ENCODE assay signal across 13 cellular contexts in the genomic region with DNA sequence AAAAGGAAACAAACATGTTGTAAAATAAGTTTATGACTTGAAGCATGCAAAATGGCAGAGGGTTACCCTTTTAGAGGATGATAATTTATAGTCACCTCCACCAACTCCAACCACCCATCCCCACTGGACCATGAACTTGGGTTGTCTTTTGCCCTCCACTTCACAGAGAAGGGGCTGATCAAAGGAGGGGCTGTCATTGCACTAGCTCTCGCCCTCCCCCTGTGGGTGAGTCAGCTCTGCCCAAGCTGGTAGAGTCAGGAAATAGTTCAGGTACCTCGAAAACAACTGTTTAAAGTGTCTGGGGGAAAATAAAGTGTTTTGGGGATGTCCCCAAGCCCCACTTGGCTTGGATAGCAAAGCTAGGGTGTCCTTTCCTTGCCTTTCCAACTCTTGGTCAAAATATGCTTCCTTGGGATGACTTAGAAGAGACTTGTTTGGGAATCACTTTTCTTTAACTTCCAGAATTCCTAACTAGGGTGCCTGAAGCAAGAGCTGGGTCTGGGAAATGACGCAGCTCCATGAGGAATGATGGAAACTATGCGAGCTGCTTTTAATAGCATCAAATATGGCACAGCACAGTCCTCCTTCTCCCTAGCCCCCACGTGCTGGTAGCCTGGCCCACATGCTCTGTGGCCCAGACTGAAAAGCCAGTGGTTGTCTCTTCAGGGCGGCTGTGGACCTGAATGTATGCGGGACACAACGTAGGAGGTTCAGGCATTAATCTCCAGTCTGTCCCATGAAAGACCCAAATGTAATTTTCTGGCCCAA. TPM values are rescaled to one million over a fixed set of nuclear protein-coding genes. Genes with fewer than 3 reads are reported as not detected.
DNase-seq lines count a peak whose midpoint lies in the region; ATAC-seq and TF ChIP-seq lines count a peak whose summit lies in the region.
"Had no signal": no experiment of that assay in that cellular context is flagged by ENCODE, and none has a peak within 500 bp of the region (broad histone marks: within the 10 kb centered on the region; RNA-seq: fewer than 3 reads in every experiment).

No MANE protein-coding gene starts in this region.

- H3K36me3 ChIP-seq in sigmoid colon, result no peaks in the 10 kb centered on the region
- H3K36me3 ChIP-seq in psoas muscle (ENCODE audit: insufficient read depth in 1 of 2, low read depth in 1 of 2), result no peaks in the 10 kb centered on the region
- H3K36me3 ChIP-seq: colonic mucosa, gastrocnemius medialis had no signal

- no peaks in the 10 kb centered on the region for H3K27me3 ChIP-seq in sigmoid colon
- H3K27me3 ChIP-seq in psoas muscle (ENCODE audit: insufficient read depth in 3 of 3, low read length in 2 of 3), result peaks cover 0 to 13% (median 0%) of the 10 kb centered on the region in 3 donors
- H3K27me3 ChIP-seq: colonic mucosa, gastrocnemius medialis had no signal

- H3K4me1 ChIP-seq in sigmoid colon (peaks cover 0 to 33% (median 26%) of the 10 kb centered on the region in 4 donors), psoas muscle (no peaks in the 10 kb centered on the region)
- H3K4me1 ChIP-seq: colonic mucosa, gastrocnemius medialis had no signal

- TF ChIP-seq CTCF in sigmoid colon (IDR thresholded peaks at IDR 0.05), result no peak
- TF ChIP-seq CTCF in psoas muscle (IDR thresholded peaks at IDR 0.05), result no peak

- WGBS in sigmoid colon, 2 donors, result 83 to 89% methylated on average over 8 of the region's 8 CpGs
- 68 to 76% (median 74%) methylated on average over 8 of the region's 8 CpGs for WGBS in psoas muscle, 3 donors

- H3K9me3 ChIP-seq in sigmoid colon (no peaks in the 10 kb centered on the region), psoas muscle (no peaks in the 10 kb centered on the region)
- H3K9me3 ChIP-seq: colonic mucosa, gastrocnemius medialis had no signal

- peak in 3 of 4 donors; percentile 10 to 60 (median 27) for TF ChIP-seq EP300 in sigmoid colon (IDR thresholded peaks at IDR 0.05)

- intact Hi-C loops in sigmoid colon (cut with DNase I), result no loop called here
- intact Hi-C loops in psoas muscle (cut with DNase I), result no loop called here

- DNase-seq in ELR (ENCODE audit: low read depth) (peak; percentile 72), RPMI7951 (ENCODE audit: low read depth) (peak; percentile 66), fibroblast of peridontal ligament (ENCODE audit: extremely low read depth) (peak; percentile 67), sigmoid colon (no peak), NCI-H1694 (lab: John Stamatoyannopoulos, UW) (no peak), psoas muscle (no peak)
- DNase-seq in activated effector memory CD4-positive, alpha-beta T cell treated with Interleukin-2 at 50 U/mL for 16 hours, result no peak
- DNase-seq: activated B cell treated with CpG ODN at 0.5 μM for 24 hours, colonic mucosa, gastrocnemius medialis, Kasumi-1, kidney had no signal

- no peak for TF ChIP-seq POLR2A in sigmoid colon (IDR thresholded peaks at IDR 0.05)

- no peak for ATAC-seq in HG03196 (IDR thresholded peaks at IDR 0.05; ENCODE audit: unreplicated experiment)
- no peak for ATAC-seq in psoas muscle
- ATAC-seq: gastrocnemius medialis had no signal

- H3K27ac ChIP-seq in sigmoid colon, result peak overlapping the region; percentile 17 to 70 (median 63)
- no peak overlapping the region for H3K27ac ChIP-seq in psoas muscle
- H3K27ac ChIP-seq: colonic mucosa, gastrocnemius medialis had no signal

- H3K4me3 ChIP-seq in sigmoid colon, result no peak overlapping the region
- no peak overlapping the region for H3K4me3 ChIP-seq in psoas muscle
- H3K4me3 ChIP-seq: colonic mucosa, gastrocnemius medialis had no signal

RNA-seq across cellular contexts. Expression of gene TBX4, which starts 40.7 kb away (rescaled TPM):
- not detected in 2 replicates for total RNA-seq in RPMI7951 (2014; rRNA removed; shearing (Covaris generic))
- total RNA-seq in sigmoid colon (not detected), psoas muscle (under 1 TPM in 1 of 4 donors, not detected in 3; 0.22 TPM)
- polyA plus RNA-seq in sigmoid colon (not detected), psoas muscle (not detected)
- total RNA-seq: activated B cell treated with CpG ODN at 0.5 μM for 24 hours, colonic mucosa, gastrocnemius medialis, kidney had no signal

Comparison
In these comparisons a context has a peak if more than half of its experiments do, and no peak if none do; other contexts are left out.
1. DNase-seq: peak in ELR (single experiment), RPMI7951 (single experiment) and fibroblast of peridontal ligament (single experiment); none in sigmoid colon (single experiment), NCI-H1694 (single experiment), activated effector memory CD4-positive, alpha-beta T cell treated with Interleukin-2 at 50 U/mL for 16 hours (single experiment) and psoas muscle (0 of 2).